Comparison of ENCODE assay signal across 8 cellular contexts in genomic region chr17:38867179-38867994, GRCh38. TPM values are rescaled to one million over a fixed set of nuclear protein-coding genes. Genes with fewer than 3 reads are reported as not detected.
DNase-seq lines count a peak whose midpoint lies in the region; FAIRE-seq and TF ChIP-seq lines count a peak whose summit lies in the region.

No MANE protein-coding gene starts in this region.

- intact Hi-C loops in activated CD4-positive, alpha-beta memory T cell treated with anti-CD3 and anti-CD28 coated beads for 36 hours (cut with micrococcal nuclease), result loop anchor here (10.0 kb wide), 1 partner anchor 227 kb away; no protein-coding TSS in a partner anchor

- 0 out of 4 replicates have a peak, but pooled peaks of 1 of the 3 experiments have one; percentile 14 for TF ChIP-seq CTCF in H1 (IDR thresholded peaks at IDR 0.05; ENCODE audit: control extremely low read depth in 1 of 3, insufficient read depth in 1 of 3, low read depth in 1 of 3, low read length in 3 of 3)

- no peak overlapping the region for H2AK5ac ChIP-seq in H1 (ENCODE audit: low read depth, low read length)

- no peaks in the 10 kb centered on the region for H3K9me3 ChIP-seq in H1 (ENCODE audit: insufficient read depth in 2 of 2, low read depth in 1 of 2, low read length in 1 of 2)
- H3K9me3 ChIP-seq in muscle layer of colon (ENCODE audit: low read length), result no peaks in the 10 kb centered on the region

- peaks cover 2% of the 10 kb centered on the region for H3K27me3 Mint-ChIP-seq in activated CD4-positive, alpha-beta memory T cell treated with anti-CD3 and anti-CD28 coated beads for 36 hours
- no peaks in the 10 kb centered on the region for H3K27me3 Mint-ChIP-seq in stimulated activated naive CD8-positive, alpha-beta T cell treated with anti-CD3 and anti-CD28 coated beads, Interleukin-15, Interleukin-2, amounts not matched to agents 100 ng/mL and 50 ng/mL, for 24 hours

- no peak overlapping the region; the same call in 1 of the 2 replicates for H4K8ac ChIP-seq in H1 (ENCODE audit: extremely low read depth, insufficient read depth, low read length)

- no peak overlapping the region for H3K14ac ChIP-seq in H1 (ENCODE audit: insufficient read length)

- no peak; a peak in 1 of 3 replicates for TF ChIP-seq POLR2A in H1 (IDR thresholded peaks at IDR 0.05; ENCODE audit: control extremely low read depth in 1 of 2, low read depth in 2 of 2, low read length in 2 of 2)

- H2BK5ac ChIP-seq in H1 (ENCODE audit: low read depth, low read length), result peak overlapping the region; percentile 63; the same call in 1 of the 2 replicates

- no peak overlapping the region for H4K5ac ChIP-seq in H1 (ENCODE audit: insufficient read length, low read depth, low read length)

- no peak; a peak in 1 of 4 replicates for TF ChIP-seq RAD21 in H1 (IDR thresholded peaks at IDR 0.05 in 1 of 2, conservative IDR thresholded peaks at IDR 0.05 in 1 of 2; ENCODE audit: low read depth in 2 of 2, low read length in 2 of 2)

- FAIRE-seq in H1 (lab: Jason Lieb, UNC), result peak; percentile 24

- TF ChIP-seq EP300 in H1 (IDR thresholded peaks at IDR 0.05; ENCODE audit: borderline replicate concordance in 1 of 2, low read depth in 2 of 2, low read length in 2 of 2), result no peak

- H2BK12ac ChIP-seq in H1 (ENCODE audit: low read depth, low read length), result no peak overlapping the region

- WGBS in H1 (ENCODE audit: extremely low coverage in 1 of 2, insufficient coverage in 1 of 2, insufficient read length in 1 of 2, insufficient replicate concordance in 2 of 2, low coverage in 1 of 2, low lambda C conversion rate in 2 of 2, missing lambda C conversion rate in 1 of 2), 2 experiments, result 15% methylated on average over 26 of the region's 33 CpGs; no CpG with 5 or more reads in 1 of the 2 experiments

- H3K27ac ChIP-seq in H1 (ENCODE audit: low read depth, low read length) (no peak overlapping the region), muscle layer of colon (ENCODE audit: low read depth, low read length) (peak overlapping the region; percentile 99)

- H3K27me3 ChIP-seq in H1 (replicated peaks in 1 of 4; ENCODE audit: control insufficient read depth in 3 of 4, extremely low read depth in 1 of 4, insufficient read depth in 3 of 4, low read length in 3 of 4) (no peaks in the 10 kb centered on the region), muscle layer of colon (ENCODE audit: control insufficient read depth in 1 of 2, insufficient read depth in 2 of 2, low read length in 2 of 2) (no peaks in the 10 kb centered on the region)

- no peak overlapping the region for H3K4ac ChIP-seq in H1 (replicated peaks; ENCODE audit: insufficient read length, low read depth, low read length)

- no peak overlapping the region for H2BK15ac ChIP-seq in H1 (ENCODE audit: low read length)

- no peak overlapping the region for H3K23ac ChIP-seq in H1 (ENCODE audit: insufficient read length)

- peak; percentile 17 for DNase-seq in NK-92 treated with Interleukin-12 subunit alpha and Interleukin-12 subunit beta, amount 100 ng/mL, for 24 hours (lab: John Stamatoyannopoulos, UW)
- no peak for DNase-seq in NK-92 (lab: John Stamatoyannopoulos, UW; ENCODE audit: unreplicated experiment)
- DNase-seq in NCI-H524 treated with DMSO at 0.1 percent for 48 hours (lab: John Stamatoyannopoulos, UW), result peak; percentile 58
- peak; percentile 77 for DNase-seq in activated CD4-positive, alpha-beta memory T cell treated with anti-CD3 and anti-CD28 coated beads for 36 hours
- peak; percentile 54 to 86 for DNase-seq in H1 (ENCODE audit: low read depth in 1 of 2, low spot score in 2 of 2)
- DNase-seq in Ammon's horn (ENCODE audit: low spot score), result no peak

- H3K4me1 ChIP-seq in H1 (replicated peaks in 1 of 4; ENCODE audit: control insufficient read depth in 3 of 4, insufficient read depth in 4 of 4, low read length in 3 of 4) (peaks cover 0 to 15% (median 7%) of the 10 kb centered on the region in 4 experiments; a peak in 6 of 7 replicates), muscle layer of colon (ENCODE audit: insufficient read depth, low read length) (peaks cover 20% of the 10 kb centered on the region)

- H3K79me1 ChIP-seq in H1 (ENCODE audit: low read depth, low read length), result peaks cover 9% of the 10 kb centered on the region

- H3K79me2 ChIP-seq in H1 (ENCODE audit: control insufficient read depth in 1 of 2, insufficient read depth in 2 of 2, low read length in 2 of 2), result peaks cover 14 to 18% of the 10 kb centered on the region in 2 experiments

- H3K9me3 Mint-ChIP-seq in activated CD4-positive, alpha-beta memory T cell treated with anti-CD3 and anti-CD28 coated beads for 36 hours, result no peaks in the 10 kb centered on the region
- no peaks in the 10 kb centered on the region for H3K9me3 Mint-ChIP-seq in stimulated activated naive CD8-positive, alpha-beta T cell treated with anti-CD3 and anti-CD28 coated beads, Interleukin-15, Interleukin-2, amounts not matched to agents 100 ng/mL and 50 ng/mL, for 24 hours

- H3K18ac ChIP-seq in H1 (ENCODE audit: extremely low read depth, low read length), result peak overlapping the region; percentile 65

- CTCF ChIA-PET in activated CD4-positive, alpha-beta memory T cell treated with anti-CD3 and anti-CD28 coated beads for 36 hours (lab: Charles Lee), result interaction anchor here (1.1 to 1.3 kb wide), 4 partner anchors 16 to 286 kb away, joined by 3 to 6 read pairs (median 4); no protein-coding TSS in a partner anchor
- CTCF ChIA-PET in H1 (lab: Charles Lee; ENCODE audit: partially characterized antibody), result interaction anchor here (0.8 to 2.7 kb wide), 15 partner anchors 8 to 289 kb away, joined by 3 to 10 read pairs (median 3); partner anchors contain the start of gene LASP1NB

- no peak overlapping the region for H2BK20ac ChIP-seq in H1 (ENCODE audit: low read length)

- peak overlapping the region; percentile 96 for H3K27ac Mint-ChIP-seq in activated CD4-positive, alpha-beta memory T cell treated with anti-CD3 and anti-CD28 coated beads for 36 hours
- H3K27ac Mint-ChIP-seq in stimulated activated naive CD8-positive, alpha-beta T cell treated with anti-CD3 and anti-CD28 coated beads, Interleukin-15, Interleukin-2, amounts not matched to agents 100 ng/mL and 50 ng/mL, for 24 hours, result peak overlapping the region; percentile 99

- H2BK120ac ChIP-seq in H1 (replicated peaks; ENCODE audit: low read depth, low read length), result peak overlapping the region; percentile 18

- peak overlapping the region; percentile 95 to 97 for H3K4me2 ChIP-seq in H1 (ENCODE audit: insufficient read depth in 1 of 2, low read depth in 2 of 2, low read length in 2 of 2)

- H3K4me3 ChIP-seq in H1 (ENCODE audit: extremely low read depth in 1 of 4, insufficient read depth in 2 of 4, low read depth in 3 of 4, low read length in 4 of 4) (peak overlapping the region; percentile 88 to 100 (median 98)), muscle layer of colon (ENCODE audit: low read depth in 1 of 2, low read length in 2 of 2) (peak overlapping the region in 1 of 2 donors; percentile 94)

- peak overlapping the region; percentile 87 for H3K4me3 Mint-ChIP-seq in activated CD4-positive, alpha-beta memory T cell treated with anti-CD3 and anti-CD28 coated beads for 36 hours
- peak overlapping the region; percentile 93 for H3K4me3 Mint-ChIP-seq in stimulated activated naive CD8-positive, alpha-beta T cell treated with anti-CD3 and anti-CD28 coated beads, Interleukin-15, Interleukin-2, amounts not matched to agents 100 ng/mL and 50 ng/mL, for 24 hours

- peaks cover 0 to under 1% (median 0%) of the 10 kb centered on the region in 4 experiments; a peak in 1 of 8 replicates for H3K36me3 ChIP-seq in H1 (ENCODE audit: control insufficient read depth in 2 of 4, insufficient read depth in 4 of 4, low read length in 3 of 4)
- no peaks in the 10 kb centered on the region for H3K36me3 ChIP-seq in muscle layer of colon (ENCODE audit: insufficient read depth, low read length)

- peaks cover 17% of the 10 kb centered on the region for H3K23me2 ChIP-seq in H1 (ENCODE audit: low read depth, low read length)

- H4K20me1 ChIP-seq in H1 (replicated peaks in 1 of 2; ENCODE audit: control insufficient read depth in 1 of 2, insufficient read depth in 2 of 2, low read length in 2 of 2), result peaks cover 0 to 5% of the 10 kb centered on the region in 2 experiments

- H3K56ac ChIP-seq in H1 (replicated peaks; ENCODE audit: insufficient read length, low read depth, low read length), result peak overlapping the region; percentile 28

- H4K91ac ChIP-seq in H1 (replicated peaks; ENCODE audit: insufficient read length, low read length), result peak overlapping the region; percentile 15

- H2AFZ ChIP-seq in H1 (ENCODE audit: low read length), result peak overlapping the region; percentile 38

- peaks cover 28% of the 10 kb centered on the region for H3K4me1 Mint-ChIP-seq in activated CD4-positive, alpha-beta memory T cell treated with anti-CD3 and anti-CD28 coated beads for 36 hours (ENCODE audit: low read depth)
- peaks cover 43% of the 10 kb centered on the region for H3K4me1 Mint-ChIP-seq in stimulated activated naive CD8-positive, alpha-beta T cell treated with anti-CD3 and anti-CD28 coated beads, Interleukin-15, Interleukin-2, amounts not matched to agents 100 ng/mL and 50 ng/mL, for 24 hours (ENCODE audit: low read depth)

- POLR2A ChIA-PET in activated CD4-positive, alpha-beta memory T cell treated with anti-CD3 and anti-CD28 coated beads for 36 hours (lab: Charles Lee), result interaction anchor here (0.6 to 7.1 kb wide), 4 partner anchors 16 to 162 kb away, joined by 3 to 97 read pairs (median 5); partner anchors contain the start of genes MLLT6 and RPL23
- POLR2A ChIA-PET in H1 (lab: Charles Lee; ENCODE audit: partially characterized antibody), result interaction anchor here (0.7 to 24.3 kb wide), 7 partner anchors 10 to 96 kb away, joined by 3 to 468 read pairs (median 4); partner anchors contain the start of genes CWC25, LASP1NB and RPL23

- peak overlapping the region in 3 of 4 experiments; percentile 36 to 55 (median 41); a peak in 4 of 7 replicates for H3K9ac ChIP-seq in H1 (replicated peaks in 1 of 4; ENCODE audit: extremely low read depth in 1 of 4, low read depth in 3 of 4, low read length in 3 of 4)
- H3K9ac ChIP-seq in muscle layer of colon (ENCODE audit: low read length), result no peak overlapping the region

- H3K36me3 Mint-ChIP-seq in activated CD4-positive, alpha-beta memory T cell treated with anti-CD3 and anti-CD28 coated beads for 36 hours, result peaks cover 17% of the 10 kb centered on the region
- peaks cover 18% of the 10 kb centered on the region for H3K36me3 Mint-ChIP-seq in stimulated activated naive CD8-positive, alpha-beta T cell treated with anti-CD3 and anti-CD28 coated beads, Interleukin-15, Interleukin-2, amounts not matched to agents 100 ng/mL and 50 ng/mL, for 24 hours (ENCODE audit: low read depth)

RNA-seq across cellular contexts. Expression of gene LASP1, which starts 2.5 kb away (rescaled TPM):
- total RNA-seq in activated CD4-positive, alpha-beta memory T cell treated with anti-CD3 and anti-CD28 coated beads for 36 hours, result 100 to 1,000 TPM; 134 to 139 TPM
- total RNA-seq in H1 (2021; fragmentation: NEBNext Ultra II Directional; extraction: Animal tissue kit (Norgen Biotek cat#: 25700)), result 170 and 180 TPM in 2 replicates
- 114 and 182 TPM in 2 replicates for polyA plus RNA-seq in H1 (2011; rRNA removed)
- 97.6 TPM for polyA plus RNA-seq in H1 (2011; cell fraction: cytosol; rRNA removed)
- polyA plus RNA-seq in H1 (2011; cell fraction: nucleus; rRNA removed), result 95.0 TPM
- polyA plus RNA-seq in H1 (2012, experiment 1 of 2), result 127 to 134 TPM (median 129 TPM) in 4 replicates
- 154 TPM for polyA plus RNA-seq in H1 (2012, experiment 2 of 2)
- 98.7 TPM for polyA plus RNA-seq in H1 (2013, experiment 1 of 2)
- polyA plus RNA-seq in H1 (2013, experiment 2 of 2), result 97.2 TPM
- polyA minus RNA-seq in H1 (2011; rRNA and poly(A)+ RNA removed), result 95.4 and 104 TPM in 2 replicates
- polyA minus RNA-seq in H1 (2011; cell fraction: cytosol; rRNA and poly(A)+ RNA removed), result 106 TPM
- polyA minus RNA-seq in H1 (2011; cell fraction: nucleus; rRNA and poly(A)+ RNA removed), result 55.4 TPM

RNA-seq across cellular contexts. Expression of gene RPL23, which starts 13.9 kb away (rescaled TPM):
- 1,000 to 10,000 TPM; 1,774 to 1,791 TPM for total RNA-seq in activated CD4-positive, alpha-beta memory T cell treated with anti-CD3 and anti-CD28 coated beads for 36 hours
- total RNA-seq in H1 (2021; fragmentation: NEBNext Ultra II Directional; extraction: Animal tissue kit (Norgen Biotek cat#: 25700)), result 2,091 and 2,148 TPM in 2 replicates
- 1,486 and 2,502 TPM in 2 replicates for polyA plus RNA-seq in H1 (2011; rRNA removed)
- polyA plus RNA-seq in H1 (2011; cell fraction: cytosol; rRNA removed), result 3,173 TPM
- polyA plus RNA-seq in H1 (2011; cell fraction: nucleus; rRNA removed), result 510 TPM
- polyA plus RNA-seq in H1 (2012, experiment 1 of 2), result 2,897 to 3,886 TPM (median 3,522 TPM) in 4 replicates
- 3,306 TPM for polyA plus RNA-seq in H1 (2012, experiment 2 of 2)
- polyA plus RNA-seq in H1 (2013, experiment 1 of 2), result 4,125 TPM
- polyA plus RNA-seq in H1 (2013, experiment 2 of 2), result 4,130 TPM
- 442 and 458 TPM in 2 replicates for polyA minus RNA-seq in H1 (2011; rRNA and poly(A)+ RNA removed)
- 903 TPM for polyA minus RNA-seq in H1 (2011; cell fraction: cytosol; rRNA and poly(A)+ RNA removed)
- 264 TPM for polyA minus RNA-seq in H1 (2011; cell fraction: nucleus; rRNA and poly(A)+ RNA removed)

RNA-seq across cellular contexts. Expression of gene CWC25, which starts 42.3 kb away (rescaled TPM):
- total RNA-seq in activated CD4-positive, alpha-beta memory T cell treated with anti-CD3 and anti-CD28 coated beads for 36 hours, result 10 to 100 TPM; 21.1 to 21.5 TPM
- total RNA-seq in H1 (2021; fragmentation: NEBNext Ultra II Directional; extraction: Animal tissue kit (Norgen Biotek cat#: 25700)), result 13.1 and 15.8 TPM in 2 replicates
- polyA plus RNA-seq in H1 (2011; rRNA removed), result 9.2 and 11.1 TPM in 2 replicates
- 16.5 TPM for polyA plus RNA-seq in H1 (2011; cell fraction: cytosol; rRNA removed)
- polyA plus RNA-seq in H1 (2011; cell fraction: nucleus; rRNA removed), result 29.5 TPM
- 15.6 to 19.5 TPM (median 16.8 TPM) in 4 replicates for polyA plus RNA-seq in H1 (2012, experiment 1 of 2)
- polyA plus RNA-seq in H1 (2012, experiment 2 of 2), result 3.2 TPM
- 18.2 TPM for polyA plus RNA-seq in H1 (2013, experiment 1 of 2)
- 15.4 TPM for polyA plus RNA-seq in H1 (2013, experiment 2 of 2)
- 5.4 and 9.1 TPM in 2 replicates for polyA minus RNA-seq in H1 (2011; rRNA and poly(A)+ RNA removed)
- polyA minus RNA-seq in H1 (2011; cell fraction: cytosol; rRNA and poly(A)+ RNA removed), result 6.9 TPM
- 13.2 TPM for polyA minus RNA-seq in H1 (2011; cell fraction: nucleus; rRNA and poly(A)+ RNA removed)

Comparison
In these comparisons a context has a peak if more than half of its experiments do, and no peak if none do; other contexts are left out.
1. DNase-seq: peak in NK-92 treated with Interleukin-12 subunit alpha and Interleukin-12 subunit beta, amount 100 ng/mL, for 24 hours (single experiment), NCI-H524 treated with DMSO at 0.1 percent for 48 hours (single experiment), activated CD4-positive, alpha-beta memory T cell treated with anti-CD3 and anti-CD28 coated beads for 36 hours (single experiment) and H1 (2 of 2); none in NK-92 (single experiment) and Ammon's horn (single experiment).